Comparison of ENCODE assay signal across 9 cellular contexts in the genomic region with DNA sequence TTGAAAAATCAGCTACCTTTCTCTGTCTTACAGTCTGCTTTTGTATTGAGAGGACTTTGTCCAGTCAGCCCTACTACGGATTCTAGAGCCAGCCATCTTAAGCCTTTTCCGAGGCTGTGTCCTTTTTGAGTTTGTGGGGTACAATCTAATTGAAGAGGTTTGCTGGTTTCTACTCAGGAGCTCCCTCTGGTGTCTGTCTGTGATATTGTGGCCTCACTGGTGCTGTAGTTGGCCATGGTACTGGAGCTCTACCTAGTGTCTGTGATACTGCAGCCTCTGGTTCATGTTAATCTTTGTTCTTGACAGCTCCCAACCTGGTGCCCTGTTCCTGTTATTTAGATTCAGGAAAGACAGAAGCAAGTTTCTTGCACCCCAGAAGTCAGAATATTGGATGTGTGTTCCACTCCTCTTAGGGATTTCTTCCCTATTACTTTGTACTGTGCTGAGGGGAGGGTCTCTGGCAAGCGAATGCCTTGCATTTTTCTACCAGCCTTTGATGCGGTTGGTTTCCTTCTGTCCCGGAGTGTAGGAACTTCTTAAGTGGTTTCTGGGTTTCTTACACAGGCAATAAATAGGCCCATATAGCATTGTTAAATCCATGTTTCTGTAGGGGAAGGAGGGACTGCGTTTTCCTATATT.
DNase-seq lines count a peak whose midpoint lies in the region; ATAC-seq and TF ChIP-seq lines count a peak whose summit lies in the region.
"Had no signal": no experiment of that assay in that cellular context is flagged by ENCODE, and none has a peak within 500 bp of the region (broad histone marks: within the 10 kb centered on the region; RNA-seq: fewer than 3 reads in every experiment).

No MANE protein-coding gene starts in this region.

- no peak for TF ChIP-seq POLR2A in upper lobe of left lung (IDR thresholded peaks at IDR 0.05)

- WGBS in upper lobe of left lung, 2 donors, result 76 to 81% methylated on average over 6 of the region's 6 CpGs

- POLR2A ChIA-PET in naive thymus-derived CD8-positive, alpha-beta T cell (lab: Charles Lee), result no interaction called here

- no peak overlapping the region for H3K4me3 Mint-ChIP-seq in effector memory CD8-positive, alpha-beta T cell
- no peak overlapping the region for H3K4me3 Mint-ChIP-seq in naive thymus-derived CD8-positive, alpha-beta T cell

- TF ChIP-seq EP300 in upper lobe of left lung (IDR thresholded peaks at IDR 0.05), result no peak

- H3K36me3 ChIP-seq in upper lobe of left lung, result peaks cover 0 to 66% (median 16%) of the 10 kb centered on the region in 4 donors

- H3K4me1 Mint-ChIP-seq in effector memory CD8-positive, alpha-beta T cell (ENCODE audit: low read depth in 2 of 2), result no peaks in the 10 kb centered on the region
- no peaks in the 10 kb centered on the region for H3K4me1 Mint-ChIP-seq in naive thymus-derived CD8-positive, alpha-beta T cell

- peaks cover 0 to 8% (median 3%) of the 10 kb centered on the region in 4 donors for H3K4me1 ChIP-seq in upper lobe of left lung

- DNase-seq in AG08396 (ENCODE audit: low spot score) (peak; percentile 25), NCI-H526 treated with DMSO at 0.1 percent for 48 hours (lab: John Stamatoyannopoulos, UW) (peak; percentile 23), upper lobe of left lung (peak in 1 of 2 donors; percentile 53)
- peak; percentile 32 to 38 for DNase-seq in activated CD4-positive, alpha-beta T cell treated with anti-CD3 and anti-CD28 coated beads, Interleukin-2, amount 50 U/mL, for 4 hours
- peak; percentile 49 to 62 (median 54) for DNase-seq in effector memory CD8-positive, alpha-beta T cell
- DNase-seq in naive thymus-derived CD8-positive, alpha-beta T cell, result peak in 9 of 10 donors; percentile 11 to 56 (median 39)

- H3K9me3 Mint-ChIP-seq in effector memory CD8-positive, alpha-beta T cell, result peaks cover 5 to 9% of the 10 kb centered on the region in 2 donors
- H3K9me3 Mint-ChIP-seq in naive thymus-derived CD8-positive, alpha-beta T cell, result peaks cover 5 to 46% (median 19%) of the 10 kb centered on the region in 9 donors

- H3K27ac ChIP-seq in upper lobe of left lung, result no peak overlapping the region

- H3K4me3 ChIP-seq in upper lobe of left lung, result no peak overlapping the region

- peaks cover 3 to 8% (median 7%) of the 10 kb centered on the region in 4 donors for H3K9me3 ChIP-seq in upper lobe of left lung

- H3K27me3 ChIP-seq in upper lobe of left lung, result no peaks in the 10 kb centered on the region

- ATAC-seq in GM18498 (IDR thresholded peaks at IDR 0.05; ENCODE audit: unreplicated experiment), result peak; percentile 85
- ATAC-seq in HG02884 (IDR thresholded peaks at IDR 0.05; ENCODE audit: unreplicated experiment), result peak; percentile 62
- ATAC-seq in effector memory CD8-positive, alpha-beta T cell (replicated peaks), result peak; percentile 90
- peak; percentile 64 to 75 for ATAC-seq in naive thymus-derived CD8-positive, alpha-beta T cell
- peak in 1 of 2 donors; percentile 76 for ATAC-seq in upper lobe of left lung (ENCODE audit: low FRiP score in 2 of 2)

- peaks cover 21% of the 10 kb centered on the region for H3K36me3 Mint-ChIP-seq in effector memory CD8-positive, alpha-beta T cell (ENCODE audit: insufficient read depth)
- H3K36me3 Mint-ChIP-seq in naive thymus-derived CD8-positive, alpha-beta T cell, result peaks cover 37 to 50% (median 46%) of the 10 kb centered on the region in 3 donors

- no peak overlapping the region for H3K27ac Mint-ChIP-seq in effector memory CD8-positive, alpha-beta T cell
- no peak overlapping the region for H3K27ac Mint-ChIP-seq in naive thymus-derived CD8-positive, alpha-beta T cell
- H3K27ac Mint-ChIP-seq: IgD-negative memory B cell had no signal

- peak; percentile 17 to 74 (median 51) for TF ChIP-seq CTCF in upper lobe of left lung (IDR thresholded peaks at IDR 0.05)

- H3K27me3 Mint-ChIP-seq in effector memory CD8-positive, alpha-beta T cell, result no peaks in the 10 kb centered on the region
- H3K27me3 Mint-ChIP-seq in naive thymus-derived CD8-positive, alpha-beta T cell, result no peaks in the 10 kb centered on the region
- H3K27me3 Mint-ChIP-seq: IgD-negative memory B cell had no signal
